In the genomic region with DNA sequence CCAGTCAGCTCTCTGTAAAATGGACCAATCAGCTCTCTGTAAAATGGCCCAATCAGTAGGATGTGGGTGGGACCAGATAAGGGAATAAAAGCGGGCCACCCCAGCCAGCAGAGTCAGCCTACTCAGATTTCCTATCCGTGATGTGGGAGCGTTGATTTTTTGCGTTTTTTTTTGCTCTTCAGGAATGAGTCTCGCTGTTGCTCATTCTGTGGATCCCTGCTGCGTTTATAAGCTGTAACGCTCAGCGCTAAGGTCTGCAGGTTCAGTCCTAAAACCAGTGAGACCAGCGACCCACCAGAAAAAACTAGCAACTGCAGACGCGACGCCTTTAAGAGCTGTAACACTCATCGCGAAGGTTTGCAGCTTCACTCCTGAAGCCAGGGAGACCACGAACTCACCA, we compare ENCODE assay signal across 16 cellular contexts.
A peak's percentile ranks its signal among the peaks of the same experiment; 100 is the strongest.
DNase-seq lines count a peak whose midpoint lies in the region; TF ChIP-seq lines count a peak whose summit lies in the region.
"Had no signal": no experiment of that assay in that cellular context is flagged by ENCODE, and none has a peak within 500 bp of the region (broad histone marks: within the 10 kb centered on the region; RNA-seq: fewer than 3 reads in every experiment).

No MANE protein-coding gene starts in this region.

- H2BK5ac ChIP-seq in trophoblast cell (ENCODE audit: low read depth, low read length, poor library complexity) = no peak overlapping the region

- H3K27me3 Mint-ChIP-seq in CD14-positive monocyte (ENCODE audit: low read depth in 3 of 3) = peaks cover 0 to 2% (median 0%) of the 10 kb centered on the region in 3 donors
- H3K27me3 Mint-ChIP-seq: CD4-positive, CD25-positive, alpha-beta regulatory T cell had no signal

- no peaks in the 10 kb centered on the region for H3K36me3 ChIP-seq in trophoblast cell (ENCODE audit: control insufficient read depth in 1 of 2, insufficient read depth in 2 of 2, low read length in 2 of 2)
- H3K36me3 ChIP-seq in adrenal gland (replicated peaks in 1 of 2) = no peaks in the 10 kb centered on the region
- no peaks in the 10 kb centered on the region for H3K36me3 ChIP-seq in SJCRH30
- H3K36me3 ChIP-seq: HAP-1 had no signal

- H3K27me3 ChIP-seq in trophoblast cell (ENCODE audit: insufficient read depth, low read length) (no peaks in the 10 kb centered on the region), adrenal gland (no peaks in the 10 kb centered on the region), SJCRH30 (no peaks in the 10 kb centered on the region)

- H2BK12ac ChIP-seq in trophoblast cell (ENCODE audit: low read length) = no peak overlapping the region

- no peak overlapping the region for H2AK5ac ChIP-seq in trophoblast cell (ENCODE audit: low read length)

- peak; percentile 7 for DNase-seq in Daoy (ENCODE audit: low read depth)
- peak; percentile 4 for DNase-seq in NCI-H510A (lab: John Stamatoyannopoulos, UW)
- no peak for DNase-seq in trophoblast cell
- no peak for DNase-seq in CD14-positive monocyte (ENCODE audit: low spot score)
- no peak for DNase-seq in adrenal gland
- no peak for DNase-seq in SJCRH30
- DNase-seq: 8988T; C1 segment of cervical spinal cord; Caco-2; CD4-positive, CD25-positive, alpha-beta regulatory T cell; CD8-positive, alpha-beta T cell; DMS153; DMS79; GF-D8; GOT3 had no signal

- H4K8ac ChIP-seq in trophoblast cell (ENCODE audit: low read depth, low read length) = no peak overlapping the region

- H4K91ac ChIP-seq in trophoblast cell (ENCODE audit: low read depth, low read length) = no peak overlapping the region

- H3K4me1 ChIP-seq in trophoblast cell (ENCODE audit: control insufficient read depth in 1 of 2, insufficient read depth in 2 of 2, low read length in 2 of 2) (no peaks in the 10 kb centered on the region), adrenal gland (replicated peaks in 1 of 2) (no peaks in the 10 kb centered on the region), SJCRH30 (peaks cover 18% of the 10 kb centered on the region)
- H3K4me1 ChIP-seq: Caco-2 had no signal

- H3K4me3 Mint-ChIP-seq in CD14-positive monocyte = no peak overlapping the region
- H3K4me3 Mint-ChIP-seq: CD4-positive, CD25-positive, alpha-beta regulatory T cell; CD8-positive, alpha-beta T cell had no signal

- H3K4me1 Mint-ChIP-seq in CD14-positive monocyte = no peaks in the 10 kb centered on the region
- H3K4me1 Mint-ChIP-seq: CD4-positive, CD25-positive, alpha-beta regulatory T cell had no signal

- no peak for TF ChIP-seq POLR2A in adrenal gland (IDR thresholded peaks at IDR 0.05)

- no peak overlapping the region for H2BK120ac ChIP-seq in trophoblast cell (ENCODE audit: insufficient read depth, low read length, poor library complexity)

- H3K9ac ChIP-seq in trophoblast cell (ENCODE audit: low read length) = peak overlapping the region; percentile 56

- no peaks in the 10 kb centered on the region for H3K79me1 ChIP-seq in trophoblast cell (ENCODE audit: low read length)

- H3K4me2 ChIP-seq in trophoblast cell (ENCODE audit: low read length) = no peak overlapping the region

- H3K9me3 ChIP-seq in trophoblast cell (ENCODE audit: insufficient read depth, low read depth, low read length) (no peaks in the 10 kb centered on the region), adrenal gland (replicated peaks in 1 of 3) (no peaks in the 10 kb centered on the region), SJCRH30 (replicated peaks) (no peaks in the 10 kb centered on the region)
- H3K9me3 ChIP-seq: Caco-2, HAP-1 had no signal

- no peak overlapping the region for H3K27ac ChIP-seq in trophoblast cell (ENCODE audit: low read depth, low read length)
- no peak overlapping the region for H3K27ac ChIP-seq in adrenal gland
- no peak overlapping the region for H3K27ac ChIP-seq in SJCRH30

- TF ChIP-seq CTCF in CD14-positive monocyte (IDR thresholded peaks at IDR 0.05) = no peak
- TF ChIP-seq CTCF in adrenal gland (IDR thresholded peaks at IDR 0.05) = no peak

- H3K79me2 ChIP-seq in trophoblast cell (ENCODE audit: control insufficient read depth, insufficient read depth, low read length, poor library complexity) = no peaks in the 10 kb centered on the region

- H3K4me3 ChIP-seq in trophoblast cell (ENCODE audit: low read depth, low read length) (no peak overlapping the region), adrenal gland (no peak overlapping the region), SJCRH30 (no peak overlapping the region)
- H3K4me3 ChIP-seq: HAP-1 had no signal

- no peak overlapping the region for H4K12ac ChIP-seq in trophoblast cell (ENCODE audit: low read depth, low read length)

- no peak overlapping the region for H3K14ac ChIP-seq in trophoblast cell (ENCODE audit: low read length)

- H2AFZ ChIP-seq in trophoblast cell (ENCODE audit: insufficient read depth, low read length, poor library complexity) = no peak overlapping the region

- H3K4ac ChIP-seq in trophoblast cell (ENCODE audit: low read depth, low read length) = no peak overlapping the region

- intact Hi-C loops in CD14-positive monocyte (cut with micrococcal nuclease) (no loop called here), adrenal gland (cut with DNase I) (no loop called here)

- no peak overlapping the region for H3K27ac Mint-ChIP-seq in CD14-positive monocyte
- H3K27ac Mint-ChIP-seq: CD4-positive, CD25-positive, alpha-beta regulatory T cell; CD8-positive, alpha-beta T cell had no signal

- no peak overlapping the region for H3K23ac ChIP-seq in trophoblast cell (ENCODE audit: low read length)

- H3K18ac ChIP-seq in trophoblast cell (ENCODE audit: low read length) = no peak overlapping the region

- peaks cover 3 to 14% (median 9%) of the 10 kb centered on the region in 7 donors for H3K9me3 Mint-ChIP-seq in CD14-positive monocyte

- no peaks in the 10 kb centered on the region for H3K36me3 Mint-ChIP-seq in CD14-positive monocyte
- H3K36me3 Mint-ChIP-seq: CD4-positive, CD25-positive, alpha-beta regulatory T cell; CD8-positive, alpha-beta T cell had no signal

- WGBS in trophoblast cell (ENCODE audit: extremely low coverage, insufficient coverage, insufficient read length) = no CpG with 5 or more reads among the region's 15 CpGs
- 87 to 92% (median 91%) methylated on average over 15 of the region's 15 CpGs for WGBS in adrenal gland, 4 donors

Comparison
In these comparisons a context has a peak if more than half of its experiments do, and no peak if none do; other contexts are left out.
1. DNase-seq: peak in Daoy (single experiment) and NCI-H510A (single experiment); none in trophoblast cell (0 of 2), CD14-positive monocyte (single experiment), adrenal gland (0 of 7) and SJCRH30 (0 of 2).